Comparison of ENCODE assay signal across 1 cellular context in the genomic region with DNA sequence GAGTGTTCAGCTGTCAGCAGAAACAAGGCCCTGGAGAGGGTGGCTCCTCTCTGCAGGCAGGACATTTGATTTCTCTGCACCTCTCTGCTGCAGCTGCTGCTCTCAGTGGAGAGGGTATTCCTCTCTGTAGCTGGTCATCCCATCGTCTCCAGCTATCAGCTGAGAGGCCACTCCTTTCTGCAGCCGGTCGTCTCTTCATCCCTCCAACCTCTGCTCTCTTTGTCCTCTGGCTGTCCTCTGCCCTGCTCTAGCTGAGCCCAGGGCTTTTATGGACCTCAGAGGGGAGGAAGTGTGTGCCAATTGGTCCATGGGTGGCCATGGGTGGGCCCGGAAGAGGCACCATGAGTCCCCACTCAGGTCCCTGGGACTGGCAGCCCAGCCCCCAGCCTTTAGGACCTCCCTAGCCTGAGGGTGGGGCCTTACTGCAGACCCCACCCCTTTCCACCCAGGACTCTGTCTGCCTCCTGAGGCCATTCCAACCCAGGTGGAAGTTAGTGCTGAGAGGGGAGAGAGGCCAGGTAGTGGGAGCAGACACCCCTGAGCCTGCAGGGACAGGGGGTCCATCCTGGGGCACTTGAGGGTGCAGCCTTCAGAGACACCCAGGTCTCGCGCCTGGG.
TF ChIP-seq lines count a peak whose summit lies in the region.

No MANE protein-coding gene starts in this region.

TF ChIP-seq in WTC11, 78 proteins besides CTCF, POLR2A, EP300 and RAD21 (continued from another document):
- TF ChIP-seq, protein P1, sequence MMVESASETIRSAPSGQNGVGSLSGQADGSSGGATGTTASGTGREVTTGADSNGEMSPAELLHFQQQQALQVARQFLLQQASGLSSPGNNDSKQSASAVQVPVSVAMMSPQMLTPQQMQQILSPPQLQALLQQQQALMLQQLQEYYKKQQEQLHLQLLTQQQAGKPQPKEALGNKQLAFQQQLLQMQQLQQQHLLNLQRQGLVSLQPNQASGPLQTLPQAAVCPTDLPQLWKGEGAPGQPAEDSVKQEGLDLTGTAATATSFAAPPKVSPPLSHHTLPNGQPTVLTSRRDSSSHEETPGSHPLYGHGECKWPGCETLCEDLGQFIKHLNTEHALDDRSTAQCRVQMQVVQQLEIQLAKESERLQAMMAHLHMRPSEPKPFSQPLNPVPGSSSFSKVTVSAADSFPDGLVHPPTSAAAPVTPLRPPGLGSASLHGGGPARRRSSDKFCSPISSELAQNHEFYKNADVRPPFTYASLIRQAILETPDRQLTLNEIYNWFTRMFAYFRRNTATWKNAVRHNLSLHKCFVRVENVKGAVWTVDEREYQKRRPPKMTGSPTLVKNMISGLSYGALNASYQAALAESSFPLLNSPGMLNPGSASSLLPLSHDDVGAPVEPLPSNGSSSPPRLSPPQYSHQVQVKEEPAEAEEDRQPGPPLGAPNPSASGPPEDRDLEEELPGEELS (CRISPR knock-in tag; IDR thresholded peaks at IDR 0.05): no peak
- TF ChIP-seq, protein P2, sequence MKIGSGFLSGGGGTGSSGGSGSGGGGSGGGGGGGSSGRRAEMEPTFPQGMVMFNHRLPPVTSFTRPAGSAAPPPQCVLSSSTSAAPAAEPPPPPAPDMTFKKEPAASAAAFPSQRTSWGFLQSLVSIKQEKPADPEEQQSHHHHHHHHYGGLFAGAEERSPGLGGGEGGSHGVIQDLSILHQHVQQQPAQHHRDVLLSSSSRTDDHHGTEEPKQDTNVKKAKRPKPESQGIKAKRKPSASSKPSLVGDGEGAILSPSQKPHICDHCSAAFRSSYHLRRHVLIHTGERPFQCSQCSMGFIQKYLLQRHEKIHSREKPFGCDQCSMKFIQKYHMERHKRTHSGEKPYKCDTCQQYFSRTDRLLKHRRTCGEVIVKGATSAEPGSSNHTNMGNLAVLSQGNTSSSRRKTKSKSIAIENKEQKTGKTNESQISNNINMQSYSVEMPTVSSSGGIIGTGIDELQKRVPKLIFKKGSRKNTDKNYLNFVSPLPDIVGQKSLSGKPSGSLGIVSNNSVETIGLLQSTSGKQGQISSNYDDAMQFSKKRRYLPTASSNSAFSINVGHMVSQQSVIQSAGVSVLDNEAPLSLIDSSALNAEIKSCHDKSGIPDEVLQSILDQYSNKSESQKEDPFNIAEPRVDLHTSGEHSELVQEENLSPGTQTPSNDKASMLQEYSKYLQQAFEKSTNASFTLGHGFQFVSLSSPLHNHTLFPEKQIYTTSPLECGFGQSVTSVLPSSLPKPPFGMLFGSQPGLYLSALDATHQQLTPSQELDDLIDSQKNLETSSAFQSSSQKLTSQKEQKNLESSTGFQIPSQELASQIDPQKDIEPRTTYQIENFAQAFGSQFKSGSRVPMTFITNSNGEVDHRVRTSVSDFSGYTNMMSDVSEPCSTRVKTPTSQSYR (CRISPR knock-in tag; IDR thresholded peaks at IDR 0.05): no peak
- TF ChIP-seq ZNF121 (CRISPR knock-in tag; IDR thresholded peaks at IDR 0.05): no peak
- TF ChIP-seq, protein P3, sequence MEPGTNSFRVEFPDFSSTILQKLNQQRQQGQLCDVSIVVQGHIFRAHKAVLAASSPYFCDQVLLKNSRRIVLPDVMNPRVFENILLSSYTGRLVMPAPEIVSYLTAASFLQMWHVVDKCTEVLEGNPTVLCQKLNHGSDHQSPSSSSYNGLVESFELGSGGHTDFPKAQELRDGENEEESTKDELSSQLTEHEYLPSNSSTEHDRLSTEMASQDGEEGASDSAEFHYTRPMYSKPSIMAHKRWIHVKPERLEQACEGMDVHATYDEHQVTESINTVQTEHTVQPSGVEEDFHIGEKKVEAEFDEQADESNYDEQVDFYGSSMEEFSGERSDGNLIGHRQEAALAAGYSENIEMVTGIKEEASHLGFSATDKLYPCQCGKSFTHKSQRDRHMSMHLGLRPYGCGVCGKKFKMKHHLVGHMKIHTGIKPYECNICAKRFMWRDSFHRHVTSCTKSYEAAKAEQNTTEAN (CRISPR knock-in tag; IDR thresholded peaks at IDR 0.05): no peak
- TF ChIP-seq, protein P4, sequence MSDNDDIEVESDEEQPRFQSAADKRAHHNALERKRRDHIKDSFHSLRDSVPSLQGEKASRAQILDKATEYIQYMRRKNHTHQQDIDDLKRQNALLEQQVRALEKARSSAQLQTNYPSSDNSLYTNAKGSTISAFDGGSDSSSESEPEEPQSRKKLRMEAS (CRISPR knock-in tag; IDR thresholded peaks at IDR 0.05): no peak
TF ChIP-seq in WTC11: peak in this region for 0.
